In genomic region chr11:122612123-122612824, GRCh38 we compare ENCODE assay signal across 31 cellular contexts.
"Had no signal": no experiment of that assay in that cellular context is flagged by ENCODE, and none has a peak within 500 bp of the region (broad histone marks: within the 10 kb centered on the region; RNA-seq: fewer than 3 reads in every experiment).

No MANE protein-coding gene starts in this region.

- H3K36me3 ChIP-seq: brain microvascular endothelial cell, colonic mucosa, esophagus muscularis mucosa, gastroesophageal sphincter, heart right ventricle, WERI-Rb-1 had no signal

- ATAC-seq: activated CD4-positive, alpha-beta T cell treated with anti-CD3 and anti-CD28 coated beads for 36 hours; activated T-cell treated with anti-CD3 and anti-CD28 coated beads, Interleukin-2, amount 50 U/mL, for 4 hours; activated T-helper 17 cell treated with anti-CD3 and anti-CD28 coated beads, Interleukin-2, amount 50 U/mL, for 72 hours; foreskin keratinocyte; gastroesophageal sphincter; heart right ventricle; T-helper 17 cell had no signal

- H3K9me3 Mint-ChIP-seq: activated CD4-positive, alpha-beta memory T cell treated with anti-CD3 and anti-CD28 coated beads for 36 hours; activated CD4-positive, alpha-beta T cell treated with anti-CD3 and anti-CD28 coated beads, Interleukin-2, amount 10 ng/mL, durations not matched to agents 24 days and 14 days; activated T-cell treated with anti-CD3 and anti-CD28 coated beads, Interleukin-2, amount 50 U/mL, for 4 hours; activated T-helper 17 cell treated with anti-CD3 and anti-CD28 coated beads, Interleukin-2, amount 50 U/mL, for 72 hours; endodermal cell; T-helper 2 cell treated with Interferon-gamma antibody and Interleukin-4, amounts not matched to agents 5 μg/mL and 100 μg/mL, for 36 hours had no signal

- H3K27me3 Mint-ChIP-seq: activated naive CD8-positive, alpha-beta T cell had no signal

- H3K4me3 ChIP-seq: colonic mucosa, esophagus muscularis mucosa, gastroesophageal sphincter, heart right ventricle had no signal

- H3K27ac Mint-ChIP-seq: activated CD4-positive, alpha-beta memory T cell treated with anti-CD3 and anti-CD28 coated beads for 36 hours; activated CD4-positive, alpha-beta T cell treated with anti-CD3 and anti-CD28 coated beads for 36 hours; activated CD4-positive, alpha-beta T cell treated with anti-CD3 and anti-CD28 coated beads, Interleukin-2, amount 10 ng/mL, durations not matched to agents 24 days and 14 days; activated naive CD8-positive, alpha-beta T cell; activated T-helper 17 cell treated with anti-CD3 and anti-CD28 coated beads, Interleukin-2, amount 50 U/mL, for 72 hours; endodermal cell; T-helper 17 cell; T-helper 2 cell treated with Interferon-gamma antibody and Interleukin-4, amounts not matched to agents 5 μg/mL and 100 μg/mL, for 36 hours had no signal

- H3K4me1 ChIP-seq: colonic mucosa, esophagus muscularis mucosa, foreskin keratinocyte, gastroesophageal sphincter, heart right ventricle had no signal

- H3K27me3 ChIP-seq: colonic mucosa, esophagus muscularis mucosa, gastroesophageal sphincter, heart right ventricle had no signal

- DNase-seq: activated CD4-positive, alpha-beta memory T cell treated with anti-CD3 and anti-CD28 coated beads for 36 hours; activated CD4-positive, alpha-beta T cell treated with anti-CD3 and anti-CD28 coated beads for 36 hours; activated CD4-positive, alpha-beta T cell treated with anti-CD3 and anti-CD28 coated beads, Interleukin-2, amount 10 ng/mL, durations not matched to agents 24 days and 14 days; activated CD4-positive, CD25-positive, alpha-beta regulatory T cell; activated CD4-positive, CD25-positive, alpha-beta regulatory T cell treated with anti-CD3 and anti-CD28 coated beads, Interleukin-2, amount 50 U/mL, for 72 hours; activated CD8-positive, alpha-beta memory T cell treated with anti-CD3 and anti-CD28 coated beads for 24 hours; activated effector memory CD4-positive, alpha-beta T cell treated with Interleukin-2 at 50 U/mL for 16 hours; activated gamma-delta T cell treated with Interleukin-2 at 50 U/mL for 16 hours; activated naive CD4-positive, alpha-beta T cell treated with anti-CD3 and anti-CD28 coated beads, Interleukin-2, amount 50 U/mL, for 16 hours; activated naive CD4-positive, alpha-beta T cell treated with Interleukin-2 at 50 U/mL for 16 hours; activated T-cell treated with anti-CD3 and anti-CD28 coated beads, Interleukin-2, amount 50 U/mL, for 4 hours; amniotic stem cell; anterior cingulate cortex; brain microvascular endothelial cell; caudate nucleus; colonic mucosa; effector CD8-positive, alpha-beta T cell; endodermal cell; erythroblast; foreskin keratinocyte; heart right ventricle; hippocampal formation; T-helper 1 cell; T-helper 17 cell; T1000; WERI-Rb-1 had no signal

- H3K27ac ChIP-seq: brain microvascular endothelial cell, colonic mucosa, esophagus muscularis mucosa, foreskin keratinocyte, gastroesophageal sphincter, heart right ventricle, WERI-Rb-1 had no signal

- H3K4me3 Mint-ChIP-seq: activated CD4-positive, alpha-beta memory T cell treated with anti-CD3 and anti-CD28 coated beads for 36 hours; activated CD4-positive, alpha-beta T cell treated with anti-CD3 and anti-CD28 coated beads for 36 hours; activated CD4-positive, alpha-beta T cell treated with anti-CD3 and anti-CD28 coated beads, Interleukin-2, amount 10 ng/mL, durations not matched to agents 24 days and 14 days; activated naive CD8-positive, alpha-beta T cell; activated T-cell treated with anti-CD3 and anti-CD28 coated beads, Interleukin-2, amount 50 U/mL, for 4 hours; activated T-helper 17 cell treated with anti-CD3 and anti-CD28 coated beads, Interleukin-2, amount 50 U/mL, for 72 hours; endodermal cell; T-helper 17 cell; T-helper 2 cell treated with Interferon-gamma antibody and Interleukin-4, amounts not matched to agents 5 μg/mL and 100 μg/mL, for 36 hours had no signal

- H3K36me3 Mint-ChIP-seq: activated CD4-positive, alpha-beta memory T cell treated with anti-CD3 and anti-CD28 coated beads for 36 hours; activated naive CD8-positive, alpha-beta T cell had no signal

- H3K4me1 Mint-ChIP-seq: activated CD4-positive, alpha-beta T cell treated with anti-CD3 and anti-CD28 coated beads for 36 hours; activated CD4-positive, alpha-beta T cell treated with anti-CD3 and anti-CD28 coated beads, Interleukin-2, amount 10 ng/mL, durations not matched to agents 24 days and 14 days; activated T-helper 17 cell treated with anti-CD3 and anti-CD28 coated beads, Interleukin-2, amount 50 U/mL, for 72 hours; endodermal cell had no signal

- H3K9me3 ChIP-seq: colonic mucosa, esophagus muscularis mucosa, gastroesophageal sphincter, heart right ventricle had no signal
